1 cellular context compared by ENCODE assay signal in genomic region chr1:93698351-93699112, GRCh38.
TF ChIP-seq lines count a peak whose summit lies in the region.

No MANE protein-coding gene starts in this region.

TF ChIP-seq in WTC11, 78 proteins besides CTCF, POLR2A, EP300 and RAD21 (continued from another document):
- TF ChIP-seq ZMAT4 (CRISPR knock-in tag; IDR thresholded peaks at IDR 0.05): no peak
- TF ChIP-seq ZNF425 (CRISPR knock-in tag; conservative IDR thresholded peaks at IDR 0.05): no peak
